8 cellular contexts compared by ENCODE assay signal in the genomic region with DNA sequence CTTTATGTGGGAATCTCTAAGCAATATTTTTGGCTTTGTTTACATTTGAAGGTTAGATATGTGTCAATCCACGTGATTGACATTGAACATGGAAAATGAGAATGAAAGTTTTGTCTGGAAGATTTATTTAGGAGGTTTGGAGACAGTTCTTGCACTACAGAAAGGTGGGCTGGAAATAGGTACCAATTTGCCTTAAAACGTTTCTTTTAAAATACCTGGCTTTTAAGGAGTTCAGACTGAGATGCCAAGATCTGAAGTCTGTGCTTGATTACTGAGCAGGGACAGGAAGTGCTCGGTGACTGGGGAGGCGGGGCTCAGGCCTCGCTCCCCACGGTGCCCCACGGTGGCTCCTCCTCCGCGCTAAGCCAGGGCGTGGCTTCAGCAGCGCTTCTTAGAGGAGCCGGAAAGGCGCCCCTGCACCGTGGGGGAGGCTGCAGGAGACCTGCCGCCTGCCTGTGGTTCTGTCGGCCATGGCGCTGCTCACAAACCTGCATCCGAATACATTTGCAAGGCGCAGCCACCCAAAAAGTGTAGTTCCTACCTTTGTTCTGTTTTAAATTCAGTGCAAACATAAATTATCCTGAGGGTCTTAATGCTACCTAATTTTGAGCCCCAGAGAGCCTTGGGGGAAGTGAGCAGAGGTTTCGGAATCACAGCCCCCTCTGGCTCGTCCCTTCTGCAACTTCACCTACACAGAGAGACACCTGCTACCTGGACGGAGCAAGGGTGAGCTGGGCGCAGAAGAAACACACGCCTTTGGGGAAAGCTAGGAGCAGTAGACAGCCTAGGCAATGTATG. TPM values are rescaled to one million over a fixed set of nuclear protein-coding genes. Genes with fewer than 3 reads are reported as not detected.
DNase-seq lines count a peak whose midpoint lies in the region; ATAC-seq and TF ChIP-seq lines count a peak whose summit lies in the region.

No MANE protein-coding gene starts in this region.

- peak; percentile 81 for DNase-seq in COLO829 (ENCODE audit: low spot score)
- no peak for DNase-seq in Panc1 (ENCODE audit: low read depth, low spot score)
- DNase-seq in activated T-cell treated with anti-CD3 and anti-CD28 coated beads, Interleukin-2, amount 50 U/mL, for 48 hours: peak; percentile 98
- DNase-seq in fibroblast of gingiva (ENCODE audit: low read depth): peak; percentile 78
- peak; percentile 94 for DNase-seq in naive B cell

- H3K4me1 ChIP-seq in Panc1 (ENCODE audit: control insufficient read depth, insufficient read depth, low read length): no peaks in the 10 kb centered on the region

- no peak for TF ChIP-seq CTCF in Panc1 (IDR thresholded peaks at IDR 0.05)

- H3K4me1 Mint-ChIP-seq in IgD-negative memory B cell (peaks cover 32 to 40% (median 33%) of the 10 kb centered on the region in 3 donors), naive B cell (peaks cover 41 to 58% (median 53%) of the 10 kb centered on the region in 3 donors)
- peaks cover 58% of the 10 kb centered on the region for H3K4me1 Mint-ChIP-seq in stimulated activated memory B cell treated with anti-CD40 and anti-IgM and Interleukin-4, amounts not matched to agents 10 μg/mL and 1 μg/mL and 100 μg/mL, for 72 hours

- H3K27me3 Mint-ChIP-seq in IgD-negative memory B cell (peaks cover 2% of the 10 kb centered on the region), naive B cell (no peaks in the 10 kb centered on the region)
- no peaks in the 10 kb centered on the region for H3K27me3 Mint-ChIP-seq in stimulated activated memory B cell treated with anti-CD40 and anti-IgM and Interleukin-4, amounts not matched to agents 10 μg/mL and 1 μg/mL and 100 μg/mL, for 72 hours

- in situ Hi-C loops in Panc1 (cut with HindIII; ENCODE audit: low pct_unique_long_range_greater_than_20kb, low sequenced_read_pairs): no loop called here

- CTCF ChIA-PET in Panc1 (lab: Charles Lee): no interaction called here

- H3K27ac ChIP-seq in Panc1 (ENCODE audit: low read length): no peak overlapping the region

- ATAC-seq in GM21390 (IDR thresholded peaks at IDR 0.05; ENCODE audit: unreplicated experiment): peak; percentile 47
- ATAC-seq in Panc1: peak; percentile 50; the same call in 1 of the 2 replicates
- ATAC-seq in naive B cell (ENCODE audit: low read depth in 2 of 2): peak; percentile 63 to 64
- ATAC-seq in stimulated activated memory B cell treated with anti-CD40 and anti-IgM and Interleukin-4, amounts not matched to agents 10 μg/mL and 1 μg/mL and 100 μg/mL, for 72 hours: peak; percentile 70

- intact Hi-C loops in Panc1 (cut with micrococcal nuclease; ENCODE audit: unreplicated experiment): loop anchor here (10.0 kb wide), 1 partner anchor 150 kb away; no protein-coding TSS in a partner anchor

- no peaks in the 10 kb centered on the region for H3K36me3 ChIP-seq in Panc1 (ENCODE audit: control insufficient read depth, insufficient read depth, low read length)

- no peak overlapping the region for H3K4me3 ChIP-seq in Panc1 (ENCODE audit: low read depth in 2 of 2, low read length in 2 of 2)

- H3K27ac Mint-ChIP-seq in IgD-negative memory B cell: peak overlapping the region; percentile 94 to 99 (median 98)
- peak overlapping the region; percentile 93 to 100 (median 99) for H3K27ac Mint-ChIP-seq in naive B cell
- peak overlapping the region; percentile 97 for H3K27ac Mint-ChIP-seq in stimulated activated memory B cell treated with anti-CD40 and anti-IgM and Interleukin-4, amounts not matched to agents 10 μg/mL and 1 μg/mL and 100 μg/mL, for 72 hours

- H3K9me3 Mint-ChIP-seq in IgD-negative memory B cell (no peaks in the 10 kb centered on the region), naive B cell (no peaks in the 10 kb centered on the region)
- H3K9me3 Mint-ChIP-seq in stimulated activated memory B cell treated with anti-CD40 and anti-IgM and Interleukin-4, amounts not matched to agents 10 μg/mL and 1 μg/mL and 100 μg/mL, for 72 hours: peaks cover under 1% of the 10 kb centered on the region

- BruUV-seq in Panc1 (replicated peaks; lab: Mats Ljungman, UMichigan): no TSS peak

- POLR2A ChIA-PET in Panc1 (lab: Charles Lee): no interaction called here

- H3K36me3 Mint-ChIP-seq in IgD-negative memory B cell (no peaks in the 10 kb centered on the region), naive B cell (no peaks in the 10 kb centered on the region)
- H3K36me3 Mint-ChIP-seq in stimulated activated memory B cell treated with anti-CD40 and anti-IgM and Interleukin-4, amounts not matched to agents 10 μg/mL and 1 μg/mL and 100 μg/mL, for 72 hours: peaks cover 21% of the 10 kb centered on the region

- H3K27me3 ChIP-seq in Panc1 (ENCODE audit: control insufficient read depth, insufficient read depth, low read length): no peaks in the 10 kb centered on the region

- H3K9me3 ChIP-seq in Panc1 (ENCODE audit: control insufficient read depth, insufficient read depth, low read depth, low read length): no peaks in the 10 kb centered on the region

- peak overlapping the region; percentile 79 to 98 (median 94) for H3K4me3 Mint-ChIP-seq in IgD-negative memory B cell
- H3K4me3 Mint-ChIP-seq in naive B cell: peak overlapping the region; percentile 84 to 99 (median 96)
- H3K4me3 Mint-ChIP-seq in stimulated activated memory B cell treated with anti-CD40 and anti-IgM and Interleukin-4, amounts not matched to agents 10 μg/mL and 1 μg/mL and 100 μg/mL, for 72 hours: peak overlapping the region; percentile 90

RNA-seq across cellular contexts. Expression of a gene that starts 49.2 kb away (rescaled TPM):
- polyA plus RNA-seq in IgD-negative memory B cell: 24.5 TPM
- 14.4 TPM for total RNA-seq in Panc1 (2021; ENCODE audit: unreplicated experiment)
- 18.9 TPM for polyA plus RNA-seq in Panc1 (2012; ENCODE audit: insufficient read length)
- polyA plus RNA-seq in naive B cell (ENCODE audit: low read depth in 6 of 6): 10 to 100 TPM; 12.7 to 23.9 (median 14.9) TPM

RNA-seq across cellular contexts. Expression of a gene that starts 49.3 kb away (rescaled TPM):
- polyA plus RNA-seq in IgD-negative memory B cell (119 TPM), naive B cell (ENCODE audit: low read depth in 6 of 6) (100 to 1,000 TPM; 100 to 148 (median 120) TPM)
- 33.6 TPM for total RNA-seq in Panc1 (2021; ENCODE audit: unreplicated experiment)
- 55.0 TPM for polyA plus RNA-seq in Panc1 (2012; ENCODE audit: insufficient read length)
